ENCODE assay signal across 9 cellular contexts in genomic region chr1:1613509-1614082, GRCh38. TPM values are rescaled to one million over a fixed set of nuclear protein-coding genes. Genes with fewer than 3 reads are reported as not detected.
DNase-seq lines count a peak whose midpoint lies in the region; ATAC-seq and TF ChIP-seq lines count a peak whose summit lies in the region.
"Had no signal": no experiment of that assay in that cellular context is flagged by ENCODE, and none has a peak within 500 bp of the region (broad histone marks: within the 10 kb centered on the region; RNA-seq: fewer than 3 reads in every experiment).

No MANE protein-coding gene starts in this region.

- H3K36me3 Mint-ChIP-seq in Caco-2 (ENCODE audit: insufficient read depth, unreplicated experiment) (peaks cover 23% of the 10 kb centered on the region), osteocyte (ENCODE audit: unreplicated experiment) (peaks cover 6% of the 10 kb centered on the region)

- H3K27me3 ChIP-seq in Caco-2 (replicated peaks; ENCODE audit: control insufficient read depth, insufficient read depth, low read length) (no peaks in the 10 kb centered on the region), dorsolateral prefrontal cortex (no peaks in the 10 kb centered on the region)

- no peaks in the 10 kb centered on the region for H3K36me3 ChIP-seq in Caco-2 (ENCODE audit: control insufficient read depth, insufficient read depth, low read length)

- 0 out of 2 replicates have a peak, but pooled peaks cover 9% of the 10 kb centered on the region for H3K4me1 ChIP-seq in Caco-2

- H3K9me3 ChIP-seq in Caco-2 = no peaks in the 10 kb centered on the region

- H3K27ac ChIP-seq in RWPE1 (peak overlapping the region; percentile 99), dorsolateral prefrontal cortex (peak overlapping the region in 46 of 59 donors; percentile 38 to 100 (median 100))

- TF ChIP-seq CTCF in Caco-2 (IDR thresholded peaks at IDR 0.05; ENCODE audit: insufficient read depth in 1 of 2, low read depth in 1 of 2, low read length in 1 of 2, severe bottlenecking in 1 of 2, unreplicated experiment in 1 of 2) (no peak), RWPE1 (conservative IDR thresholded peaks at IDR 0.05; ENCODE audit: low read depth) (no peak), dorsolateral prefrontal cortex (IDR thresholded peaks at IDR 0.05 in 54 of 56, conservative IDR thresholded peaks at IDR 0.05 in 2 of 56; ENCODE audit: low read depth in 1 of 56, partially characterized antibody in 56 of 56) (no peak), osteocyte (IDR thresholded peaks at IDR 0.05) (no peak)

- CTCF ChIA-PET in Caco-2 (lab: Charles Lee) = no interaction called here
- CTCF ChIA-PET in RWPE1 (lab: Yijun Ruan, JAX) = interaction anchor here (0.9 kb wide), 1 partner anchor 12 kb away, joined by 3 read pairs; no protein-coding TSS in a partner anchor

- H3K9me3 Mint-ChIP-seq in Caco-2 (ENCODE audit: unreplicated experiment) (no peaks in the 10 kb centered on the region), osteocyte (ENCODE audit: unreplicated experiment) (no peaks in the 10 kb centered on the region)

- DNase-seq in Caco-2 (no peak), RWPE1 (ENCODE audit: low spot score) (no peak), dorsolateral prefrontal cortex (no peak), osteocyte (ENCODE audit: extremely low spot score, unreplicated experiment) (no peak), NCI-H2107 treated with DMSO at 0.1 percent for 48 hours (lab: John Stamatoyannopoulos, UW; ENCODE audit: unreplicated experiment) (no peak), posterior cingulate gyrus (no peak), left colon (no peak)
- DNase-seq: NCI-H510A treated with DMSO at 0.1 percent for 48 hours had no signal

- POLR2A ChIA-PET in Caco-2 (lab: Charles Lee) = interaction anchor here (0.7 kb wide), 1 partner anchor 195 kb away, joined by 5 read pairs; no protein-coding TSS in a partner anchor
- POLR2A ChIA-PET in RWPE1 (lab: Yijun Ruan, JAX; ENCODE audit: low non-redundant PET) = no interaction called here

- peak overlapping the region; percentile 89 for H3K4me3 Mint-ChIP-seq in Caco-2 (ENCODE audit: unreplicated experiment)
- H3K4me3 Mint-ChIP-seq in osteocyte (ENCODE audit: unreplicated experiment) = peak overlapping the region; percentile 87

- intact Hi-C loops in Caco-2 (cut with micrococcal nuclease; ENCODE audit: unreplicated experiment) = no loop called here
- intact Hi-C loops in dorsolateral prefrontal cortex (cut with DNase I) = loop anchor here in 1 of 2 donors (2.0 to 10.0 kb wide), 3 partner anchors 39 to 239 kb away; partner anchors contain the start of genes AURKAIP1, CDK11B and SSU72
- intact Hi-C loops in posterior cingulate gyrus (cut with DNase I) = loop anchor here (2.0 kb wide), 1 partner anchor 39 kb away; the partner anchor contains the start of gene SSU72
- intact Hi-C loops in left colon (cut with DNase I, micrococcal nuclease) = no loop called here

- BruUV-seq in Caco-2 (replicated peaks; lab: Mats Ljungman, UMichigan) = no TSS peak

- H3K4me1 Mint-ChIP-seq in Caco-2 (ENCODE audit: low read depth, unreplicated experiment) (peaks cover 7% of the 10 kb centered on the region), osteocyte (ENCODE audit: unreplicated experiment) (peaks cover 34% of the 10 kb centered on the region)

- ATAC-seq in HG02981 (IDR thresholded peaks at IDR 0.05; ENCODE audit: unreplicated experiment) (no peak), left colon (no peak)

- H3K27ac Mint-ChIP-seq in Caco-2 (ENCODE audit: unreplicated experiment) = peak overlapping the region; percentile 97
- no peak overlapping the region for H3K27ac Mint-ChIP-seq in osteocyte (ENCODE audit: unreplicated experiment)

- H3K27me3 Mint-ChIP-seq in Caco-2 (ENCODE audit: insufficient read depth, unreplicated experiment) (no peaks in the 10 kb centered on the region), osteocyte (ENCODE audit: unreplicated experiment) (no peaks in the 10 kb centered on the region)

- H3K4me3 ChIP-seq in Caco-2 (ENCODE audit: low read depth, low read length) (peak overlapping the region; percentile 70), dorsolateral prefrontal cortex (peak overlapping the region in 57 of 59 donors; percentile 69 to 100 (median 99))

RNA-seq across cellular contexts. Expression of gene MIB2, which starts 1.7 kb away (rescaled TPM):
- total RNA-seq in Caco-2 (2022) = 31.9 and 32.4 TPM in 2 replicates
- 100 to 1,000 TPM in 116 of 120 experiments, 10 to 100 TPM in 4; 86.0 to 202 (median 127) TPM for total RNA-seq in dorsolateral prefrontal cortex
- 105 and 108 TPM in 2 replicates for total RNA-seq in osteocyte
- total RNA-seq in left colon = 10 to 100 TPM; 84.8 to 86.1 TPM

RNA-seq across cellular contexts. Expression of gene FNDC10, which starts 13.7 kb away (rescaled TPM):
- total RNA-seq in Caco-2 (2022) (13.6 and 15.6 TPM in 2 replicates), dorsolateral prefrontal cortex (10 to 100 TPM in 115 of 120 experiments, 1 to 10 TPM in 5; 8.1 to 32.9 (median 19.4) TPM), osteocyte (25.6 and 28.0 TPM in 2 replicates), left colon (1 to 10 TPM; 3.1 to 3.3 TPM)

RNA-seq across cellular contexts. Expression of gene MMP23B, which starts 18.4 kb away (rescaled TPM):
- 3.7 and 6.0 TPM in 2 replicates for total RNA-seq in Caco-2 (2022)
- total RNA-seq in dorsolateral prefrontal cortex = 10 to 100 TPM in 7 of 120 experiments, 1 to 10 TPM in 113; 1.2 to 13.7 (median 4.2) TPM
- total RNA-seq in osteocyte = 4.8 and 8.5 TPM in 2 replicates
- 1 to 10 TPM; 1.2 to 7.2 TPM for total RNA-seq in left colon

RNA-seq across cellular contexts. Expression of gene SSU72, which starts 38.9 kb away (rescaled TPM):
- total RNA-seq in Caco-2 (2022) (91.5 and 96.2 TPM in 2 replicates), dorsolateral prefrontal cortex (100 to 1,000 TPM in 102 of 120 experiments, 10 to 100 TPM in 18; 79.2 to 139 (median 114) TPM), osteocyte (117 and 121 TPM in 2 replicates), left colon (100 to 1,000 TPM; 118 to 130 TPM)

RNA-seq across cellular contexts. Expression of gene CDK11B, which starts 45.2 kb away (rescaled TPM):
- total RNA-seq in Caco-2 (2022) (29.3 and 30.2 TPM in 2 replicates), dorsolateral prefrontal cortex (10 to 100 TPM; 20.7 to 39.4 (median 29.1) TPM), osteocyte (28.8 and 29.7 TPM in 2 replicates), left colon (10 to 100 TPM; 29.6 to 37.0 TPM)
